In the genomic region with DNA sequence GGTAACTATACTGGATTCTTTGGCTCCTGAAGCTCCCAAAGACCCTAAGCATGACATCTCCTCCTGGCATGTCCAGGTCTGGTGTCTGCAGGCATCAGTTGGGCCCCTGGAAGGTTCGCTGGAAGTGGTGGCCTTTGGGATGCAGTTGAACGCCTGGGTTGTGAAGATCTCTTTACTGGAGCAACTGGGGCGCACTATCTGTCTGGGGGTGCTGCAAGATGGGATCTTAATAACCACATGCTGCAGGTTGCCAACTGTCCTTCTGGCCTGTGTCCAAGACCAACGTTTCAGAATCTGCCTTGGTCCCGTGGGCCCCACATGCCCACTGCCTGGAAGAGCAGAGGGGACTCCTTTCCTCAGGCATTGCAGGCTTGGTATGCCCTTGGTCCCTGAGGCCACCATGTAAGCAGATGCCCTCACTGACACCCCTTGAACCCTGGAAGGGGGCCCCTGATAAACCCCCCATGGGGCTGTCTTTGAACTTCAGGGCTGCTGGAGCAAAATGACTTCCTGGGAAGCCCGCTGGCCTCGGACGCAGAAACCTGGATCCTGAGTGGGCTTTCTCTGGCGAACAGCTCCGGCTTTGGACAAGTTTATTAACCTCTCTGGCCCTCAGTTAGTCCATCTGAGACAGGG, we compare ENCODE assay signal across 22 cellular contexts.
DNase-seq lines count a peak whose midpoint lies in the region; ATAC-seq and TF ChIP-seq lines count a peak whose summit lies in the region.
"Had no signal": no experiment of that assay in that cellular context is flagged by ENCODE, and none has a peak within 500 bp of the region (broad histone marks: within the 10 kb centered on the region; RNA-seq: fewer than 3 reads in every experiment).

No MANE protein-coding gene starts in this region.

- 75 to 77% methylated on average over 10 of the region's 10 CpGs for WGBS in heart right ventricle, 2 donors
- WGBS in endodermal cell (ENCODE audit: insufficient coverage in 1 of 2, insufficient read length in 1 of 2), 2 experiments: 87 to 95% methylated on average over 9 to 10 of the region's 10 CpGs
- WGBS in stomach, 5 donors: 67 to 77% (median 76%) methylated on average over 10 of the region's 10 CpGs

- no peaks in the 10 kb centered on the region for H3K9me3 Mint-ChIP-seq in endodermal cell
- H3K9me3 Mint-ChIP-seq: activated naive CD8-positive, alpha-beta T cell treated with anti-CD3 and anti-CD28 coated beads, Interleukin-2, amount 50 U/mL, for 24 hours; CD8-positive, alpha-beta T cell; neural crest cell; T-cell had no signal

- H3K9ac ChIP-seq in endodermal cell (ENCODE audit: extremely low read depth, low read length, poor library complexity, severe bottlenecking): no peak overlapping the region

- TF ChIP-seq CTCF in heart right ventricle (IDR thresholded peaks at IDR 0.05): no peak
- TF ChIP-seq CTCF in endodermal cell (conservative IDR thresholded peaks at IDR 0.05): no peak
- no peak for TF ChIP-seq CTCF in osteoblast (IDR thresholded peaks at IDR 0.05; ENCODE audit: extremely low read depth, low read depth, low read length)
- TF ChIP-seq CTCF in stomach (IDR thresholded peaks at IDR 0.05): no peak

- no peaks in the 10 kb centered on the region for H3K4me1 Mint-ChIP-seq in endodermal cell
- H3K4me1 Mint-ChIP-seq: B cell, neural crest cell had no signal

- ATAC-seq in Right ventricle myocardium inferior (no peak), heart right ventricle (no peak), HG03095 (IDR thresholded peaks at IDR 0.05; ENCODE audit: unreplicated experiment) (no peak)
- ATAC-seq: activated naive CD8-positive, alpha-beta T cell treated with anti-CD3 and anti-CD28 coated beads, Interleukin-2, amount 50 U/mL, for 24 hours; CD8-positive, alpha-beta T cell; GM12878; psoas muscle; stimulated activated naive CD8-positive, alpha-beta T cell treated with anti-CD3 and anti-CD28 coated beads, Interleukin-15, Interleukin-2, amounts not matched to agents 100 U/mL and 50 U/mL, for 24 hours; T-cell had no signal

- H3K27ac Mint-ChIP-seq in endodermal cell: no peak overlapping the region
- H3K27ac Mint-ChIP-seq: activated naive CD8-positive, alpha-beta T cell treated with anti-CD3 and anti-CD28 coated beads, Interleukin-2, amount 50 U/mL, for 24 hours; B cell; CD8-positive, alpha-beta T cell; T-cell had no signal

- no peaks in the 10 kb centered on the region for H3K36me3 Mint-ChIP-seq in endodermal cell (ENCODE audit: low read depth)
- H3K36me3 Mint-ChIP-seq: CD8-positive, alpha-beta T cell; T-cell had no signal

- intact Hi-C loops in Right ventricle myocardium inferior (cut with DNase I) (loop anchor here (5.0 kb wide), 1 partner anchor 103 kb away; the partner anchor contains the start of gene TWIST2), heart right ventricle (cut with DNase I) (loop anchor here in 1 of 10 donors (10.0 kb wide), 1 partner anchor 165 kb away; no protein-coding TSS in a partner anchor), stomach (cut with DNase I; ENCODE audit: low total_unique reads) (no loop called here)

- no peak overlapping the region for H3K4me2 ChIP-seq in osteoblast (ENCODE audit: insufficient read depth, low read length)

- H3K4me3 ChIP-seq in heart right ventricle (no peak overlapping the region), endodermal cell (ENCODE audit: low read length) (no peak overlapping the region), osteoblast (ENCODE audit: insufficient read depth, low read length) (no peak overlapping the region), stomach (no peak overlapping the region)
- H3K4me3 ChIP-seq: dorsolateral prefrontal cortex, GM12878, psoas muscle, tibial artery had no signal

- no peaks in the 10 kb centered on the region for H3K79me2 ChIP-seq in osteoblast (ENCODE audit: insufficient read depth, low read length)

- TF ChIP-seq EP300 in stomach (IDR thresholded peaks at IDR 0.05): no peak

- H4K20me1 ChIP-seq in osteoblast (ENCODE audit: insufficient read depth, low read length): no peaks in the 10 kb centered on the region

- no peaks in the 10 kb centered on the region for H3K27me3 Mint-ChIP-seq in endodermal cell (ENCODE audit: insufficient read depth)

- H3K27ac ChIP-seq in heart right ventricle: no peak overlapping the region
- no peak overlapping the region for H3K27ac ChIP-seq in endodermal cell (ENCODE audit: low read depth, low read length)
- peak overlapping the region; percentile 82 for H3K27ac ChIP-seq in osteoblast (ENCODE audit: low read depth, low read length)
- H3K27ac ChIP-seq in stomach: no peak overlapping the region
- H3K27ac ChIP-seq: dorsolateral prefrontal cortex, psoas muscle, tibial artery had no signal

- no peak for TF ChIP-seq POLR2A in stomach (IDR thresholded peaks at IDR 0.05)

- no peak overlapping the region for H3K4me3 Mint-ChIP-seq in endodermal cell
- H3K4me3 Mint-ChIP-seq: activated naive CD8-positive, alpha-beta T cell treated with anti-CD3 and anti-CD28 coated beads, Interleukin-2, amount 50 U/mL, for 24 hours; B cell; CD8-positive, alpha-beta T cell; neural crest cell; T-cell had no signal

- no peak overlapping the region for H2AFZ ChIP-seq in osteoblast (ENCODE audit: low read length)

- no peaks in the 10 kb centered on the region for H3K36me3 ChIP-seq in heart right ventricle
- no peaks in the 10 kb centered on the region for H3K36me3 ChIP-seq in endodermal cell (ENCODE audit: control insufficient read depth, insufficient read depth, low read length)
- no peaks in the 10 kb centered on the region for H3K36me3 ChIP-seq in osteoblast (ENCODE audit: insufficient read depth, low read length)
- H3K36me3 ChIP-seq in stomach: no peaks in the 10 kb centered on the region
- H3K36me3 ChIP-seq: tibial artery had no signal

- H3K4me1 ChIP-seq in heart right ventricle: peaks cover 0 to 8% (median 0%) of the 10 kb centered on the region in 9 donors
- no peaks in the 10 kb centered on the region for H3K4me1 ChIP-seq in endodermal cell (ENCODE audit: control insufficient read depth, insufficient read depth, low read length)
- peaks cover 17% of the 10 kb centered on the region for H3K4me1 ChIP-seq in osteoblast (ENCODE audit: insufficient read depth, low read length)
- peaks cover 0 to 7% (median 4%) of the 10 kb centered on the region in 4 donors for H3K4me1 ChIP-seq in stomach
- H3K4me1 ChIP-seq: psoas muscle, tibial artery had no signal

- H3K9me3 ChIP-seq in heart right ventricle (no peaks in the 10 kb centered on the region), endodermal cell (ENCODE audit: control insufficient read depth, low read length) (no peaks in the 10 kb centered on the region), osteoblast (ENCODE audit: low read depth, low read length) (no peaks in the 10 kb centered on the region), stomach (no peaks in the 10 kb centered on the region)
- H3K9me3 ChIP-seq: psoas muscle, tibial artery had no signal

- DNase-seq in Right ventricle myocardium inferior (ENCODE audit: missing footprints) (peak; percentile 4), heart right ventricle (no peak), endodermal cell (peak; percentile 19), osteoblast (ENCODE audit: insufficient read length, low spot score, missing footprints) (peak; percentile 26), ureter (ENCODE audit: low spot score) (peak; percentile 32), stomach (no peak), HUDEP-2 (lab: John Stamatoyannopoulos, UW; ENCODE audit: unreplicated experiment in 76 of 76) (no peak)
- DNase-seq: activated CD4-positive, alpha-beta T cell treated with anti-CD3 and anti-CD28 coated beads, Interleukin-2, amount 50 U/mL, for 48 hours; activated naive CD8-positive, alpha-beta T cell treated with anti-CD3 and anti-CD28 coated beads, Interleukin-2, amount 50 U/mL, for 24 hours; MV-4-11; NCI-H146; NCI-H524 treated with DMSO at 0.1 percent for 48 hours; psoas muscle; stimulated activated naive CD8-positive, alpha-beta T cell treated with anti-CD3 and anti-CD28 coated beads, Interleukin-15, Interleukin-2, amounts not matched to agents 100 U/mL and 50 U/mL, for 24 hours; T-cell had no signal

- H3K27me3 ChIP-seq in heart right ventricle (peaks cover 0 to 42% (median 13%) of the 10 kb centered on the region in 7 donors), endodermal cell (ENCODE audit: control insufficient read depth, insufficient read depth, low read length, poor library complexity, severe bottlenecking) (no peaks in the 10 kb centered on the region), osteoblast (ENCODE audit: insufficient read depth, low read length) (no peaks in the 10 kb centered on the region), stomach (peaks cover 0 to 13% (median 0%) of the 10 kb centered on the region in 3 donors)

Comparison
In these comparisons a context has a peak if more than half of its experiments do, and no peak if none do; other contexts are left out.
1. DNase-seq: peak in Right ventricle myocardium inferior (single experiment), endodermal cell (single experiment), osteoblast (single experiment) and ureter (single experiment); none in heart right ventricle (0 of 2), stomach (single experiment) and HUDEP-2 (0 of 76).